ENCODE assay signal across 8 cellular contexts in genomic region chr5:93915142-93915553, GRCh38.
DNase-seq lines count a peak whose midpoint lies in the region; FAIRE-seq and TF ChIP-seq lines count a peak whose summit lies in the region.

No MANE protein-coding gene starts in this region.

- TF ChIP-seq CTCF in AG10803 (conservative IDR thresholded peaks at IDR 0.05; ENCODE audit: low read length) (peak; percentile 67), GM12875 (IDR thresholded peaks at IDR 0.05; ENCODE audit: borderline replicate concordance, insufficient read depth, low read depth, low read length) (peak; percentile 21; the same call in 1 of the 2 replicates)

- DNase-seq in AG10803 (ENCODE audit: low read depth): peak; percentile 62
- DNase-seq in HT-29 (ENCODE audit: low spot score): peak; percentile 65
- peak; percentile 17 for DNase-seq in SW480 (ENCODE audit: low spot score)
- DNase-seq in glomerular visceral epithelial cell (ENCODE audit: extremely low spot score): peak; percentile 41
- peak; percentile 77 for DNase-seq in superior temporal gyrus (ENCODE audit: extremely low spot score)
- no peak for DNase-seq in activated CD8-positive, alpha-beta memory T cell treated with anti-CD3 and anti-CD28 coated beads, Interleukin-2, amount 50 U/mL, for 4 hours
- no peak for DNase-seq in frontal cortex (ENCODE audit: low spot score in 2 of 2)

- H3K4me3 ChIP-seq in AG10803 (ENCODE audit: low read length) (no peak overlapping the region), GM12875 (ENCODE audit: low read depth, low read length) (no peak overlapping the region)

- FAIRE-seq in frontal cortex (lab: Jason Lieb, UNC): no peak

Comparison
In these comparisons a context has a peak if more than half of its experiments do, and no peak if none do; other contexts are left out.
1. DNase-seq: peak in AG10803 (single experiment), HT-29 (single experiment), SW480 (single experiment), glomerular visceral epithelial cell (single experiment) and superior temporal gyrus (single experiment); none in activated CD8-positive, alpha-beta memory T cell treated with anti-CD3 and anti-CD28 coated beads, Interleukin-2, amount 50 U/mL, for 4 hours (single experiment) and frontal cortex (0 of 2).